In genomic region chr15:74406517-74406916, GRCh38 we compare ENCODE assay signal across 15 cellular contexts. TPM values are rescaled to one million over a fixed set of nuclear protein-coding genes. Genes with fewer than 3 reads are reported as not detected.
A peak's percentile ranks its signal among the peaks of the same experiment; 100 is the strongest.
DNase-seq lines count a peak whose midpoint lies in the region; ATAC-seq and TF ChIP-seq lines count a peak whose summit lies in the region.
"Had no signal": no experiment of that assay in that cellular context is flagged by ENCODE, and none has a peak within 500 bp of the region (broad histone marks: within the 10 kb centered on the region; RNA-seq: fewer than 3 reads in every experiment).

No MANE protein-coding gene starts in this region.

- peak overlapping the region; percentile 96 for H2BK5ac ChIP-seq in IMR-90 (ENCODE audit: low read depth, low read length, poor library complexity, severe bottlenecking)

- peaks cover 42% of the 10 kb centered on the region for H3K9me1 ChIP-seq in IMR-90 (ENCODE audit: insufficient read depth, low read length)

- peak overlapping the region; percentile 98 for H3K23ac ChIP-seq in IMR-90 (ENCODE audit: low read depth, low read length)

- dilution Hi-C loops in IMR-90 (cut with HindIII; ENCODE audit: low sequenced_read_pairs, unreplicated experiment) = no loop called here

- peaks cover 22% of the 10 kb centered on the region for H3K4me1 ChIP-seq in IMR-90 (ENCODE audit: control insufficient read depth, insufficient read depth, low read length)
- no peaks in the 10 kb centered on the region for H3K4me1 ChIP-seq in colonic mucosa
- H3K4me1 ChIP-seq: HAP-1, right lobe of liver had no signal

- H3K4me2 ChIP-seq in IMR-90 (ENCODE audit: low read depth, low read length) = no peak overlapping the region

- H3K4me3 Mint-ChIP-seq in nephron = no peak overlapping the region
- H3K4me3 Mint-ChIP-seq: activated B cell treated with CpG ODN at 0.5 μM for 24 hours had no signal

- TF ChIP-seq CTCF in AG04450 (IDR thresholded peaks at IDR 0.05; ENCODE audit: low read depth, low read length) (no peak), IMR-90 (conservative IDR thresholded peaks at IDR 0.05; ENCODE audit: low read depth, low read length) (no peak), nephron (IDR thresholded peaks at IDR 0.05; ENCODE audit: unreplicated experiment in 3 of 3) (no peak), colonic mucosa (IDR thresholded peaks at IDR 0.05) (no peak)

- H2BK120ac ChIP-seq in IMR-90 (ENCODE audit: low read depth, low read length) = peak overlapping the region; percentile 99

- peak overlapping the region; percentile 99 for H3K14ac ChIP-seq in IMR-90 (replicated peaks; ENCODE audit: low read depth, low read length)

- in situ Hi-C loops in IMR-90 (cut with MboI; ENCODE audit: low sequenced_read_pairs) = no loop called here

- intact Hi-C loops in IMR-90 (cut with micrococcal nuclease) = loop anchor here (2.0 kb wide), 2 partner anchors 16 to 28 kb away; no protein-coding TSS in a partner anchor
- intact Hi-C loops in colonic mucosa (cut with DNase I) = no loop called here

- peak overlapping the region; percentile 90; the same call in 2 of the 3 replicates for H2BK15ac ChIP-seq in IMR-90 (ENCODE audit: low read depth, low read length)

- 100% methylated on average over 1 of the region's 4 CpGs; no CpG with 5 or more reads in 1 of the 2 experiments for WGBS in IMR-90 (ENCODE audit: extremely low coverage in 2 of 2, insufficient read length in 1 of 2), 2 experiments

- H4K8ac ChIP-seq in IMR-90 (ENCODE audit: low read depth in 2 of 2, low read length in 2 of 2) = peak overlapping the region; percentile 90 to 98

- CTCF ChIA-PET in AG04450 (lab: Charles Lee) (interaction anchor here (1.6 kb wide), 1 partner anchor 24 kb away, joined by 6 read pairs; no protein-coding TSS in a partner anchor), IMR-90 (lab: Yijun Ruan, JAX) (no interaction called here)

- peak overlapping the region; percentile 84 for H3K27ac ChIP-seq in AG04450 (ENCODE audit: low read depth, low read length)
- H3K27ac ChIP-seq in IMR-90 (ENCODE audit: insufficient read depth, low read length) = peak overlapping the region; percentile 88
- H3K27ac ChIP-seq in angular gyrus (ENCODE audit: low read depth, low read length) = peak overlapping the region; percentile 87
- no peak overlapping the region for H3K27ac ChIP-seq in colonic mucosa
- H3K27ac ChIP-seq: right lobe of liver had no signal

- no peak for TF ChIP-seq POLR2A in IMR-90 (IDR thresholded peaks at IDR 0.05; ENCODE audit: low read depth, low read length)

- no peaks in the 10 kb centered on the region for H3K36me3 Mint-ChIP-seq in nephron (ENCODE audit: low read depth)

- H2BK20ac ChIP-seq in IMR-90 (ENCODE audit: low read depth, low read length) = peak overlapping the region; percentile 94

- no peaks in the 10 kb centered on the region for H3K9me3 ChIP-seq in AG04450 (ENCODE audit: control insufficient read depth, insufficient read depth, low read length)
- H3K9me3 ChIP-seq in IMR-90 (ENCODE audit: control insufficient read depth, insufficient read depth, low read length) = no peaks in the 10 kb centered on the region
- H3K9me3 ChIP-seq in colonic mucosa = no peaks in the 10 kb centered on the region
- H3K9me3 ChIP-seq: HAP-1, right lobe of liver had no signal

- peak overlapping the region; percentile 76 for H3K56ac ChIP-seq in IMR-90 (ENCODE audit: extremely low read depth, insufficient read depth, low read length)

- no peak for ATAC-seq in IMR-90 (ENCODE audit: low read depth)
- ATAC-seq: right lobe of liver had no signal

- H4K91ac ChIP-seq in IMR-90 (ENCODE audit: insufficient read depth, low read depth, low read length) = peak overlapping the region; percentile 99

- no peaks in the 10 kb centered on the region for H3K27me3 ChIP-seq in AG04450 (ENCODE audit: control insufficient read depth, insufficient read depth, low read length)
- H3K27me3 ChIP-seq in IMR-90 (ENCODE audit: control insufficient read depth, insufficient read depth, low read length) = no peaks in the 10 kb centered on the region
- no peaks in the 10 kb centered on the region for H3K27me3 ChIP-seq in colonic mucosa
- H3K27me3 ChIP-seq: right lobe of liver had no signal

- H4K20me1 ChIP-seq in IMR-90 (ENCODE audit: insufficient read depth, low read length) = no peaks in the 10 kb centered on the region

- peak overlapping the region; percentile 79 to 94 (median 91) for H3K27ac Mint-ChIP-seq in nephron

- peak overlapping the region; percentile 80 for H4K5ac ChIP-seq in IMR-90 (ENCODE audit: low read depth, low read length)

- H3K9me3 Mint-ChIP-seq in nephron = no peaks in the 10 kb centered on the region
- H3K9me3 Mint-ChIP-seq: activated B cell treated with CpG ODN at 0.5 μM for 24 hours had no signal

- no peak for TF ChIP-seq RAD21 in IMR-90 (IDR thresholded peaks at IDR 0.05; ENCODE audit: low read length)

- H3K4me1 Mint-ChIP-seq in nephron = peaks cover 62% of the 10 kb centered on the region

- H3K4ac ChIP-seq in IMR-90 (ENCODE audit: low read depth, low read length) = peak overlapping the region; percentile 98

- POLR2A ChIA-PET in AG04450 (lab: Yijun Ruan, JAX) = interaction anchor here (0.8 kb wide), 1 partner anchor 28 kb away, joined by 3 read pairs; no protein-coding TSS in a partner anchor
- POLR2A ChIA-PET in IMR-90 (lab: Charles Lee; ENCODE audit: unreplicated experiment) = no interaction called here

- DNase-seq in AG04450 (ENCODE audit: low read depth, low spot score) (no peak), IMR-90 (no peak), NCI-H226 (no peak), cerebellar nuclear complex (lab: John Stamatoyannopoulos, UW) (no peak), HT-29 (ENCODE audit: low spot score) (no peak), colonic mucosa (no peak)
- DNase-seq: activated B cell treated with CpG ODN at 0.5 μM for 24 hours; effector memory CD4-positive, alpha-beta T cell; foreskin fibroblast; NCI-H1694; NCI-H524; right lobe of liver had no signal

- H2AFZ ChIP-seq in IMR-90 (replicated peaks; ENCODE audit: low read length, poor library complexity) = peak overlapping the region; percentile 94

- peaks cover 0 to 29% of the 10 kb centered on the region in 2 experiments; a peak in 2 of 4 replicates for H3K79me1 ChIP-seq in IMR-90 (ENCODE audit: low read depth in 1 of 2, low read length in 2 of 2)

- H3K18ac ChIP-seq in IMR-90 (ENCODE audit: low read depth, low read length) = peak overlapping the region; percentile 86

- no TSS peak for BruUV-seq in IMR-90 (replicated peaks; lab: Mats Ljungman, UMichigan)

- H3K4me3 ChIP-seq in AG04450 (ENCODE audit: low read depth, low read length) = no peak overlapping the region
- H3K4me3 ChIP-seq in IMR-90 (ENCODE audit: insufficient read depth, low read depth, low read length) = no peak overlapping the region
- no peak overlapping the region for H3K4me3 ChIP-seq in colonic mucosa
- H3K4me3 ChIP-seq: HAP-1, right lobe of liver had no signal

- H3K9ac ChIP-seq in IMR-90 (ENCODE audit: low read depth, low read length) (peak overlapping the region; percentile 68), colonic mucosa (ENCODE audit: low read depth in 2 of 2, low read length in 2 of 2) (no peak overlapping the region)

- H2AK9ac ChIP-seq in IMR-90 (replicated peaks; ENCODE audit: low read depth, low read length, poor library complexity) = peak overlapping the region; percentile 85

- H3K27me3 Mint-ChIP-seq in nephron (ENCODE audit: low read depth) = peaks cover 4% of the 10 kb centered on the region
- H3K27me3 Mint-ChIP-seq: activated B cell treated with CpG ODN at 0.5 μM for 24 hours had no signal

- peak overlapping the region; percentile 84 for H2AK5ac ChIP-seq in IMR-90 (ENCODE audit: low read depth, low read length)

- 0 out of 2 replicates have a peak, but pooled peaks cover 2% of the 10 kb centered on the region for H3K36me3 ChIP-seq in IMR-90 (ENCODE audit: control insufficient read depth, insufficient read depth, low read length)
- no peaks in the 10 kb centered on the region for H3K36me3 ChIP-seq in colonic mucosa
- H3K36me3 ChIP-seq: HAP-1, right lobe of liver had no signal

TF ChIP-seq in IMR-90, 13 proteins besides CTCF, POLR2A, EP300 and RAD21 (continues in another document):
- TF ChIP-seq USF2 (IDR thresholded peaks at IDR 0.05; ENCODE audit: low read depth, low read length) (no peak), RCOR1 (IDR thresholded peaks at IDR 0.05; ENCODE audit: insufficient replicate concordance, low read length) (no peak), MAZ (IDR thresholded peaks at IDR 0.05; ENCODE audit: borderline replicate concordance, low read depth, low read length) (no peak)

RNA-seq across cellular contexts. Expression of gene SEMA7A, which starts 27.2 kb away (rescaled TPM):
- polyA plus RNA-seq in AG04450 (2011; rRNA removed) = 7.5 and 11.4 TPM in 2 replicates
- 12.9 and 16.0 TPM in 2 replicates for polyA minus RNA-seq in AG04450 (2011; rRNA and poly(A)+ RNA removed)
- total RNA-seq in IMR-90 (2012; rRNA removed) = 27.8 and 30.5 TPM in 2 replicates
- 87.3 and 88.1 TPM in 2 replicates for polyA plus RNA-seq in IMR-90 (2012; rRNA removed)
- polyA plus RNA-seq in IMR-90 (2012; cell fraction: cytosol; rRNA removed) = 46.2 and 68.0 TPM in 2 replicates
- 57.3 and 104 TPM in 2 replicates for polyA plus RNA-seq in IMR-90 (2012; cell fraction: nucleus; rRNA removed; ENCODE audit: low replicate concordance)
- total RNA-seq in HT-29 (2014; rRNA removed; shearing (Covaris generic)) = 1.1 and 1.3 TPM in 2 replicates
- total RNA-seq in colonic mucosa = 1 to 10 TPM; 1.8 to 2.0 TPM

RNA-seq across cellular contexts. Expression of gene CYP11A1, which starts 39.1 kb away (rescaled TPM):
- polyA plus RNA-seq in AG04450 (2011; rRNA removed) (0.09 and 0.14 TPM in 2 replicates), IMR-90 (2012; rRNA removed) (0.46 and 0.50 TPM in 2 replicates)
- polyA minus RNA-seq in AG04450 (2011; rRNA and poly(A)+ RNA removed) = 0.23 and 0.35 TPM in 2 replicates
- total RNA-seq in IMR-90 (2012; rRNA removed) (0.18 and 0.28 TPM in 2 replicates), colonic mucosa (1 to 10 TPM in 1 of 2 donors, not detected in 1; 1.3 TPM)
- polyA plus RNA-seq in IMR-90 (2012; cell fraction: cytosol; rRNA removed) = 0.17 and 0.60 TPM in 2 replicates
- polyA plus RNA-seq in IMR-90 (2012; cell fraction: nucleus; rRNA removed; ENCODE audit: low replicate concordance) = 0.23 and 0.26 TPM in 2 replicates
- not detected in 2 replicates for total RNA-seq in HT-29 (2014; rRNA removed; shearing (Covaris generic))
- total RNA-seq: activated B cell treated with CpG ODN at 0.5 μM for 24 hours had no signal

RNA-seq across cellular contexts. Expression of gene UBL7, which starts 54.4 kb away (rescaled TPM):
- polyA plus RNA-seq in AG04450 (2011; rRNA removed) (76.6 and 82.8 TPM in 2 replicates), IMR-90 (2012; rRNA removed) (78.4 and 80.1 TPM in 2 replicates)
- polyA minus RNA-seq in AG04450 (2011; rRNA and poly(A)+ RNA removed) = 50.3 and 74.2 TPM in 2 replicates
- total RNA-seq in IMR-90 (2012; rRNA removed) (57.8 and 68.1 TPM in 2 replicates), colonic mucosa (10 to 100 TPM; 32.2 to 43.8 TPM)
- 64.2 and 85.0 TPM in 2 replicates for polyA plus RNA-seq in IMR-90 (2012; cell fraction: cytosol; rRNA removed)
- 21.3 and 32.0 TPM in 2 replicates for polyA plus RNA-seq in IMR-90 (2012; cell fraction: nucleus; rRNA removed; ENCODE audit: low replicate concordance)
- 45.1 and 57.1 TPM in 2 replicates for total RNA-seq in HT-29 (2014; rRNA removed; shearing (Covaris generic))
